ENCODE assay signal across 10 cellular contexts in genomic region chr16:11114366-11115164, GRCh38.
DNase-seq lines count a peak whose midpoint lies in the region; ATAC-seq and TF ChIP-seq lines count a peak whose summit lies in the region.
"Had no signal": no experiment of that assay in that cellular context is flagged by ENCODE, and none has a peak within 500 bp of the region (broad histone marks: within the 10 kb centered on the region; RNA-seq: fewer than 3 reads in every experiment).

No MANE protein-coding gene starts in this region.

- DNase-seq in T-cell (peak in 14 of 34 experiments; percentile 7 to 34 (median 15)), chondrocyte (ENCODE audit: low spot score) (no peak), colonic mucosa (no peak), epidermal melanocyte (ENCODE audit: insufficient read length, low spot score) (no peak), NCI-H146 (lab: John Stamatoyannopoulos, UW) (no peak)
- DNase-seq: heart left ventricle, NCI-H2029 treated with DMSO at 0.1 percent for 48 hours had no signal

- H3K9me3 Mint-ChIP-seq in T-cell (peaks cover 0 to 5% (median 0%) of the 10 kb centered on the region in 3 donors), chondrocyte (ENCODE audit: low read depth) (peaks cover 15% of the 10 kb centered on the region)
- H3K9me3 Mint-ChIP-seq in stimulated activated memory B cell treated with anti-CD40 and anti-IgM and Interleukin-4, amounts not matched to agents 10 μg/mL and 1 μg/mL and 100 μg/mL, for 72 hours = no peaks in the 10 kb centered on the region

- H3K27ac Mint-ChIP-seq in T-cell (peak overlapping the region; percentile 64 to 76), chondrocyte (ENCODE audit: unreplicated experiment) (peak overlapping the region; percentile 19)
- peak overlapping the region; percentile 13 for H3K27ac Mint-ChIP-seq in stimulated activated memory B cell treated with anti-CD40 and anti-IgM and Interleukin-4, amounts not matched to agents 10 μg/mL and 1 μg/mL and 100 μg/mL, for 72 hours

- peaks cover 13% of the 10 kb centered on the region for H3K36me3 Mint-ChIP-seq in T-cell
- peaks cover 13% of the 10 kb centered on the region for H3K36me3 Mint-ChIP-seq in chondrocyte (ENCODE audit: low read depth)
- H3K36me3 Mint-ChIP-seq in stimulated activated memory B cell treated with anti-CD40 and anti-IgM and Interleukin-4, amounts not matched to agents 10 μg/mL and 1 μg/mL and 100 μg/mL, for 72 hours = peaks cover 69% of the 10 kb centered on the region

- H3K4me3 ChIP-seq in colonic mucosa = no peak overlapping the region
- H3K4me3 ChIP-seq: heart left ventricle, smooth muscle cell had no signal

- no peak overlapping the region for H3K27ac ChIP-seq in colonic mucosa

- CTCF ChIA-PET in T-cell (lab: Charles Lee) = no interaction called here

- H3K9me3 ChIP-seq in colonic mucosa = no peaks in the 10 kb centered on the region

- H3K4me3 Mint-ChIP-seq in T-cell (peak overlapping the region; percentile 55 to 69 (median 68)), chondrocyte (ENCODE audit: unreplicated experiment) (no peak overlapping the region)
- no peak overlapping the region for H3K4me3 Mint-ChIP-seq in stimulated activated memory B cell treated with anti-CD40 and anti-IgM and Interleukin-4, amounts not matched to agents 10 μg/mL and 1 μg/mL and 100 μg/mL, for 72 hours

- H3K27me3 Mint-ChIP-seq in T-cell = no peaks in the 10 kb centered on the region
- H3K27me3 Mint-ChIP-seq in chondrocyte (ENCODE audit: low read depth) = no peaks in the 10 kb centered on the region
- H3K27me3 Mint-ChIP-seq in stimulated activated memory B cell treated with anti-CD40 and anti-IgM and Interleukin-4, amounts not matched to agents 10 μg/mL and 1 μg/mL and 100 μg/mL, for 72 hours = no peaks in the 10 kb centered on the region

- POLR2A ChIA-PET in T-cell (lab: Charles Lee) = interaction anchor here in 1 of 2 donors (0.7 kb wide), 1 partner anchor 144 kb away, joined by 4 read pairs; no protein-coding TSS in a partner anchor

- H3K4me1 Mint-ChIP-seq in T-cell (peaks cover 31 to 43% (median 37%) of the 10 kb centered on the region in 3 donors), chondrocyte (ENCODE audit: low read depth) (peaks cover 36% of the 10 kb centered on the region)
- peaks cover 45% of the 10 kb centered on the region for H3K4me1 Mint-ChIP-seq in stimulated activated memory B cell treated with anti-CD40 and anti-IgM and Interleukin-4, amounts not matched to agents 10 μg/mL and 1 μg/mL and 100 μg/mL, for 72 hours

- intact Hi-C loops in colonic mucosa (cut with DNase I) = no loop called here

- no peaks in the 10 kb centered on the region for H3K4me1 ChIP-seq in colonic mucosa

- H3K36me3 ChIP-seq in colonic mucosa = no peaks in the 10 kb centered on the region

- no peaks in the 10 kb centered on the region for H3K27me3 ChIP-seq in colonic mucosa
- H3K27me3 ChIP-seq: heart left ventricle had no signal

- peak; percentile 48 for ATAC-seq in HG02610 (IDR thresholded peaks at IDR 0.05; ENCODE audit: unreplicated experiment)
- peak; percentile 72 to 91 (median 80) for ATAC-seq in T-cell (replicated peaks in 1 of 4)
- no peak for ATAC-seq in stimulated activated memory B cell treated with anti-CD40 and anti-IgM and Interleukin-4, amounts not matched to agents 10 μg/mL and 1 μg/mL and 100 μg/mL, for 72 hours

- no peak for TF ChIP-seq CTCF in chondrocyte (IDR thresholded peaks at IDR 0.05)
- TF ChIP-seq CTCF in colonic mucosa (IDR thresholded peaks at IDR 0.05) = no peak

- no peak overlapping the region for H3K9ac ChIP-seq in colonic mucosa (ENCODE audit: low read depth in 2 of 2, low read length in 2 of 2)

Comparison
In these comparisons a context has a peak if more than half of its experiments do, and no peak if none do; other contexts are left out.
1. H3K27ac Mint-ChIP-seq: peak in every context shown above with its lines; median percentile 70 in T-cell; 19 in chondrocyte; 13 in stimulated activated memory B cell treated with anti-CD40 and anti-IgM and Interleukin-4, amounts not matched to agents 10 μg/mL and 1 μg/mL and 100 μg/mL, for 72 hours.
2. H3K4me3 Mint-ChIP-seq: peak in T-cell (3 of 3); none in chondrocyte (single experiment) and stimulated activated memory B cell treated with anti-CD40 and anti-IgM and Interleukin-4, amounts not matched to agents 10 μg/mL and 1 μg/mL and 100 μg/mL, for 72 hours (single experiment).